In genomic region chr7:33721895-33722294, GRCh38 we compare ENCODE assay signal across 2 cellular contexts.
TF ChIP-seq lines count a peak whose summit lies in the region.

No MANE protein-coding gene starts in this region.

TF ChIP-seq in SK-N-SH, 30 proteins besides CTCF, POLR2A, EP300 and RAD21 (continued from another document):
- TF ChIP-seq NRF1 (IDR thresholded peaks at IDR 0.05; ENCODE audit: low read depth, low read length): no peak
- TF ChIP-seq GATA2 (CRISPR knock-in tag; IDR thresholded peaks at IDR 0.05): no peak
TF ChIP-seq in SK-N-SH: peak in this region for 0.

TF ChIP-seq in SK-N-SH treated with all-trans-retinoic acid at 6 μM for 48 hours, 23 proteins besides CTCF, POLR2A, EP300 and RAD21 (continued from another document):
- TF ChIP-seq, protein P1, sequence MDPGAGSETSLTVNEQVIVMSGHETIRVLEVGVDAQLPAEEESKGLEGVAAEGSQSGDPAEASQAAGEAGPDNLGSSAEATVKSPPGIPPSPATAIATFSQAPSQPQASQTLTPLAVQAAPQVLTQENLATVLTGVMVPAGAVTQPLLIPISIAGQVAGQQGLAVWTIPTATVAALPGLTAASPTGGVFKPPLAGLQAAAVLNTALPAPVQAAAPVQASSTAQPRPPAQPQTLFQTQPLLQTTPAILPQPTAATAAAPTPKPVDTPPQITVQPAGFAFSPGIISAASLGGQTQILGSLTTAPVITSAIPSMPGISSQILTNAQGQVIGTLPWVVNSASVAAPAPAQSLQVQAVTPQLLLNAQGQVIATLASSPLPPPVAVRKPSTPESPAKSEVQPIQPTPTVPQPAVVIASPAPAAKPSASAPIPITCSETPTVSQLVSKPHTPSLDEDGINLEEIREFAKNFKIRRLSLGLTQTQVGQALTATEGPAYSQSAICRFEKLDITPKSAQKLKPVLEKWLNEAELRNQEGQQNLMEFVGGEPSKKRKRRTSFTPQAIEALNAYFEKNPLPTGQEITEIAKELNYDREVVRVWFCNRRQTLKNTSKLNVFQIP (CRISPR knock-in tag; IDR thresholded peaks at IDR 0.05; ENCODE audit: borderline replicate concordance, low read depth): no peak
- TF ChIP-seq ZNF565 (CRISPR knock-in tag; conservative IDR thresholded peaks at IDR 0.05; ENCODE audit: low read depth) (no peak), ISL1 (CRISPR knock-in tag; IDR thresholded peaks at IDR 0.05) (no peak), RARB (CRISPR knock-in tag; IDR thresholded peaks at IDR 0.05) (no peak), SNAI2 (CRISPR knock-in tag; IDR thresholded peaks at IDR 0.05) (no peak), TCF4 (CRISPR knock-in tag; IDR thresholded peaks at IDR 0.05; ENCODE audit: borderline replicate concordance) (no peak), OSR1 (CRISPR knock-in tag; IDR thresholded peaks at IDR 0.05) (no peak), BACH2 (CRISPR knock-in tag; IDR thresholded peaks at IDR 0.05; ENCODE audit: borderline replicate concordance) (no peak), PPARA (CRISPR knock-in tag; IDR thresholded peaks at IDR 0.05; ENCODE audit: borderline replicate concordance) (no peak), CREB5 (CRISPR knock-in tag; IDR thresholded peaks at IDR 0.05; ENCODE audit: low read depth) (no peak), GLIS3 (CRISPR knock-in tag; IDR thresholded peaks at IDR 0.05) (no peak), TSHZ2 (CRISPR knock-in tag; IDR thresholded peaks at IDR 0.05) (no peak), PATZ1 (CRISPR knock-in tag; IDR thresholded peaks at IDR 0.05; ENCODE audit: borderline replicate concordance) (no peak), ZC3H10 (CRISPR knock-in tag; IDR thresholded peaks at IDR 0.05) (no peak), CSDC2 (CRISPR knock-in tag; IDR thresholded peaks at IDR 0.05) (no peak), ZFP30 (CRISPR knock-in tag; IDR thresholded peaks at IDR 0.05) (no peak), ZNF8 (CRISPR knock-in tag; IDR thresholded peaks at IDR 0.05) (no peak), TOX (CRISPR knock-in tag; IDR thresholded peaks at IDR 0.05; ENCODE audit: borderline replicate concordance) (no peak)
TF ChIP-seq in SK-N-SH treated with all-trans-retinoic acid at 6 μM for 48 hours: peak in this region for 0.
